In the genomic region with DNA sequence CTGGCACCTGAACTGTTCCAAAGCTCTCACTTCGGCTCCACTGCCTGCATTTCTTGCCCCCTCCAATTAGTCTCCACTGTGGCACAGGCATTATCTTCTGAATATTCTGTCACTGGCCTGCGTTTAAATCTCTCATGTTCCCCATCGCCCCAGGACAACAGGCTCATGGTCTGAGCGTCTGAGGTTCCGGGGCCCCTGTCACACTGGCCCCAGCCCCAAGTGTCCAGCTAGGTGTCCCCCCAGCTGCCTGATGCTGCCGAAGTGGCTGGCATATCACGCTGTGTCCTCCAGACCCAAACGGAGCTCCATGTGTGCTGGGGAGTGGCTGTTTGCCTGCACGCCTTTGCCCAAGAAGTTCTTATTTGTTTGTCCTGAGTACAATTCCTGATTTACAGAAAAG, we compare ENCODE assay signal across 1 cellular context.
TF ChIP-seq lines count a peak whose summit lies in the region.

No MANE protein-coding gene starts in this region.

TF ChIP-seq in H1, 55 proteins besides CTCF, POLR2A, EP300 and RAD21 (continued from another document):
- TF ChIP-seq SAP30 (IDR thresholded peaks at IDR 0.05; ENCODE audit: insufficient read depth, insufficient replicate concordance, low read length) (no peak), MAFK (IDR thresholded peaks at IDR 0.05; ENCODE audit: low read depth, low read length) (no peak), RBBP5 (IDR thresholded peaks at IDR 0.05; ENCODE audit: borderline replicate concordance, low read depth, low read length) (no peak), CBX8 (IDR thresholded peaks at IDR 0.05; ENCODE audit: borderline replicate concordance, low read depth, low read length) (no peak), RNF2 (IDR thresholded peaks at IDR 0.05; ENCODE audit: borderline replicate concordance, low read depth, low read length, missing control alignments, poor library complexity, severe bottlenecking) (no peak), GTF2F1 (IDR thresholded peaks at IDR 0.05; ENCODE audit: borderline replicate concordance, low read depth, low read length) (no peak)
TF ChIP-seq in H1: peak in this region for 0.
